ENCODE assay signal across 9 cellular contexts in genomic region chr3:10292505-10293419, GRCh38. TPM values are rescaled to one million over a fixed set of nuclear protein-coding genes. Genes with fewer than 3 reads are reported as not detected.
DNase-seq lines count a peak whose midpoint lies in the region; ATAC-seq and TF ChIP-seq lines count a peak whose summit lies in the region.
"Had no signal": no experiment of that assay in that cellular context is flagged by ENCODE, and none has a peak within 500 bp of the region (broad histone marks: within the 10 kb centered on the region; RNA-seq: fewer than 3 reads in every experiment).

TSS of gene GHRL (minus strand) at chr3:10292947. CDS start at chr3:10290180, 2,767 bp downstream.

- H3K27me3 Mint-ChIP-seq in naive B cell, result no peaks in the 10 kb centered on the region

- TF ChIP-seq POLR2A in lower leg skin (IDR thresholded peaks at IDR 0.05), result no peak

- H3K9me3 ChIP-seq in effector memory CD4-positive, alpha-beta T cell (ENCODE audit: control insufficient read depth, low read length), result no peaks in the 10 kb centered on the region

- H3K27ac Mint-ChIP-seq in naive B cell, result peak within 1 kb of the TSS; percentile 89 to 96 (median 92)

- no peak within 1 kb of the TSS for H3K4me3 ChIP-seq in lower leg skin (ENCODE audit: low read depth, poor library complexity, severe bottlenecking)
- no peak within 1 kb of the TSS for H3K4me3 ChIP-seq in effector memory CD4-positive, alpha-beta T cell (ENCODE audit: insufficient read depth, low read depth, low read length, poor library complexity, severe bottlenecking)

- POLR2A ChIA-PET in HEK293T (lab: Yijun Ruan, JAX), result interaction anchor here (1.2 kb wide), 1 partner anchor 28 kb away, joined by 5 read pairs; the partner anchor contains the start of gene SEC13

- no peaks in the 10 kb centered on the region for H3K27me3 ChIP-seq in effector memory CD4-positive, alpha-beta T cell (replicated peaks; ENCODE audit: control insufficient read depth, insufficient read depth, low read length, poor library complexity, severe bottlenecking)

- H3K36me3 ChIP-seq in effector memory CD4-positive, alpha-beta T cell (ENCODE audit: control insufficient read depth, insufficient read depth, low read length), result peaks cover 18% of the 10 kb centered on the region

- DNase-seq in OCI-M1 (lab: John Stamatoyannopoulos, UW), result peak; percentile 85
- DNase-seq in naive B cell, result peak; percentile 78
- DNase-seq in HEK293T (ENCODE audit: extremely low spot score), result no peak
- DNase-seq in lower leg skin (ENCODE audit: low spot score in 2 of 2), result no peak
- no peak for DNase-seq in effector memory CD4-positive, alpha-beta T cell

- ATAC-seq in GM18861 (IDR thresholded peaks at IDR 0.05; ENCODE audit: unreplicated experiment), result peak; percentile 75
- peak; percentile 86 for ATAC-seq in HG02610 (IDR thresholded peaks at IDR 0.05; ENCODE audit: unreplicated experiment)
- peak; percentile 96 to 97 for ATAC-seq in naive B cell (ENCODE audit: low read depth in 2 of 2)

- no peak for TF ChIP-seq CTCF in lower leg skin (IDR thresholded peaks at IDR 0.05)

- peaks cover 29 to 40% (median 37%) of the 10 kb centered on the region in 3 donors for H3K4me1 Mint-ChIP-seq in naive B cell

- H3K9me3 Mint-ChIP-seq in naive B cell, result no peaks in the 10 kb centered on the region

- H3K4me3 Mint-ChIP-seq in naive B cell, result peak within 1 kb of the TSS; percentile 66 to 90 (median 86)

- CTCF ChIA-PET in HEK293T (lab: Yijun Ruan, JAX), result no interaction called here

- intact Hi-C loops in lower leg skin (cut with DNase I; ENCODE audit: low total_unique reads), result loop anchor here (5.0 kb wide), 1 partner anchor 670 kb away; no protein-coding TSS in a partner anchor

- H3K4me1 ChIP-seq in effector memory CD4-positive, alpha-beta T cell (ENCODE audit: control insufficient read depth, insufficient read depth, low read length, poor library complexity, severe bottlenecking), result no peaks in the 10 kb centered on the region

- no peak within 1 kb of the TSS for H3K27ac ChIP-seq in effector memory CD4-positive, alpha-beta T cell (ENCODE audit: insufficient read depth, low read length, poor library complexity, severe bottlenecking)

- H3K36me3 Mint-ChIP-seq in naive B cell, result peaks cover 0 to 10% of the 10 kb centered on the region in 2 donors

- WGBS in lower leg skin, 2 donors, result 67 to 70% methylated on average over 12 of the region's 12 CpGs

TF ChIP-seq in HEK293T, 16 proteins besides CTCF, POLR2A, EP300 and RAD21:
- no peak for TF ChIP-seq NFRKB (IDR thresholded peaks at IDR 0.05)
- no peak for TF ChIP-seq PKNOX1 (IDR thresholded peaks at IDR 0.05)
- no peak for TF ChIP-seq L3MBTL2 (conservative IDR thresholded peaks at IDR 0.05)
- no peak for TF ChIP-seq FOXM1 (IDR thresholded peaks at IDR 0.05; ENCODE audit: borderline replicate concordance)
- TF ChIP-seq ELF4 (IDR thresholded peaks at IDR 0.05), result no peak

RNA-seq across cellular contexts. Expression of gene GHRL, which starts in this region (rescaled TPM):
- polyA plus RNA-seq in naive B cell (ENCODE audit: low read depth in 6 of 6), result 1 to 10 TPM in 5 of 6 donors, not detected in 1; 1.8 to 4.9 (median 3.0) TPM
- not detected for total RNA-seq in lower leg skin
- total RNA-seq: fibroblast of lung, RPMI7951 had no signal

Comparison
In these comparisons a context has a peak if more than half of its experiments do, and no peak if none do; other contexts are left out.
1. DNase-seq: peak in OCI-M1 (single experiment) and naive B cell (single experiment); none in HEK293T (single experiment), lower leg skin (0 of 2) and effector memory CD4-positive, alpha-beta T cell (0 of 3).
2. Peak in every context shown above with its lines, with median percentiles within 50 percentile points of each other: ATAC-seq.